ENCODE assay signal across 8 cellular contexts in genomic region chr21:28885853-28886177, GRCh38.
DNase-seq lines count a peak whose midpoint lies in the region; ATAC-seq and TF ChIP-seq lines count a peak whose summit lies in the region.

No MANE protein-coding gene starts in this region.

- TF ChIP-seq POLR2A in thyroid gland (IDR thresholded peaks at IDR 0.05): no peak

- WGBS in thyroid gland, 2 donors: 85 to 90% methylated on average over 6 of the region's 6 CpGs

- no peak for TF ChIP-seq CTCF in upper lobe of right lung (IDR thresholded peaks at IDR 0.05)
- TF ChIP-seq CTCF in thyroid gland (IDR thresholded peaks at IDR 0.05): no peak

- H3K36me3 Mint-ChIP-seq in activated naive CD4-positive, alpha-beta T cell treated with anti-CD3 and anti-CD28 coated beads, Interleukin-2, amount 50 U/mL, for 24 hours: peaks cover 13% of the 10 kb centered on the region
- H3K36me3 Mint-ChIP-seq in activated T-helper 17 cell treated with anti-CD3 and anti-CD28 coated beads, Interleukin-2, amount 50 U/mL, for 72 hours (ENCODE audit: low read depth): peaks cover 27% of the 10 kb centered on the region

- peaks cover 21% of the 10 kb centered on the region for H3K4me1 Mint-ChIP-seq in activated naive CD4-positive, alpha-beta T cell treated with anti-CD3 and anti-CD28 coated beads, Interleukin-2, amount 50 U/mL, for 24 hours
- peaks cover 5% of the 10 kb centered on the region for H3K4me1 Mint-ChIP-seq in activated T-helper 17 cell treated with anti-CD3 and anti-CD28 coated beads, Interleukin-2, amount 50 U/mL, for 72 hours

- peak overlapping the region; percentile 100 for H3K27ac Mint-ChIP-seq in activated naive CD4-positive, alpha-beta T cell treated with anti-CD3 and anti-CD28 coated beads, Interleukin-2, amount 50 U/mL, for 24 hours
- peak overlapping the region; percentile 95 for H3K27ac Mint-ChIP-seq in activated T-helper 17 cell treated with anti-CD3 and anti-CD28 coated beads, Interleukin-2, amount 50 U/mL, for 72 hours

- H3K27me3 ChIP-seq in upper lobe of right lung (no peaks in the 10 kb centered on the region), thyroid gland (no peaks in the 10 kb centered on the region)

- intact Hi-C loops in upper lobe of right lung (cut with DNase I) (no loop called here), thyroid gland (cut with DNase I) (no loop called here)

- peak overlapping the region; percentile 65 for H3K4me3 ChIP-seq in upper lobe of right lung
- H3K4me3 ChIP-seq in thyroid gland (replicated peaks in 1 of 3): no peak overlapping the region

- no peaks in the 10 kb centered on the region for H3K27me3 Mint-ChIP-seq in activated naive CD4-positive, alpha-beta T cell treated with anti-CD3 and anti-CD28 coated beads, Interleukin-2, amount 50 U/mL, for 24 hours
- H3K27me3 Mint-ChIP-seq in activated T-helper 17 cell treated with anti-CD3 and anti-CD28 coated beads, Interleukin-2, amount 50 U/mL, for 72 hours: no peaks in the 10 kb centered on the region

- H3K27ac ChIP-seq in upper lobe of right lung (peak overlapping the region; percentile 97), thyroid gland (peak overlapping the region in 1 of 3 donors; percentile 97)

- H3K4me3 Mint-ChIP-seq in activated naive CD4-positive, alpha-beta T cell treated with anti-CD3 and anti-CD28 coated beads, Interleukin-2, amount 50 U/mL, for 24 hours: peak overlapping the region; percentile 96
- H3K4me3 Mint-ChIP-seq in activated T-helper 17 cell treated with anti-CD3 and anti-CD28 coated beads, Interleukin-2, amount 50 U/mL, for 72 hours: peak overlapping the region; percentile 88

- no peak for ATAC-seq in activated T-helper 17 cell treated with anti-CD3 and anti-CD28 coated beads, Interleukin-2, amount 50 U/mL, for 72 hours (replicated peaks)
- ATAC-seq in upper lobe of right lung (no peak), HG03378 (IDR thresholded peaks at IDR 0.05; ENCODE audit: unreplicated experiment) (no peak)

- H3K9me3 ChIP-seq in upper lobe of right lung (no peaks in the 10 kb centered on the region), thyroid gland (no peaks in the 10 kb centered on the region)

- DNase-seq in activated naive CD4-positive, alpha-beta T cell treated with anti-CD3 and anti-CD28 coated beads, Interleukin-2, amount 50 U/mL, for 16 hours: no peak
- DNase-seq in medulla oblongata (ENCODE audit: extremely low spot score): peak; percentile 6
- DNase-seq in upper lobe of right lung: no peak
- DNase-seq in DMS153 treated with DMSO at 0.1 percent for 48 hours (lab: John Stamatoyannopoulos, UW; ENCODE audit: unreplicated experiment): no peak
- no peak for DNase-seq in thyroid gland

- peaks cover 17% of the 10 kb centered on the region for H3K4me1 ChIP-seq in upper lobe of right lung
- H3K4me1 ChIP-seq in thyroid gland: peaks cover 3 to 10% of the 10 kb centered on the region in 2 donors

- H3K9me3 Mint-ChIP-seq in activated naive CD4-positive, alpha-beta T cell treated with anti-CD3 and anti-CD28 coated beads, Interleukin-2, amount 50 U/mL, for 24 hours: no peaks in the 10 kb centered on the region
- H3K9me3 Mint-ChIP-seq in activated T-helper 17 cell treated with anti-CD3 and anti-CD28 coated beads, Interleukin-2, amount 50 U/mL, for 72 hours: no peaks in the 10 kb centered on the region

- H3K36me3 ChIP-seq in upper lobe of right lung: peaks cover 11% of the 10 kb centered on the region
- peaks cover 0 to 11% of the 10 kb centered on the region in 2 donors for H3K36me3 ChIP-seq in thyroid gland
